ENCODE assay signal across 8 cellular contexts in genomic region chr2:171921970-171922229, GRCh38. TPM values are rescaled to one million over a fixed set of nuclear protein-coding genes. Genes with fewer than 3 reads are reported as not detected.
DNase-seq lines count a peak whose midpoint lies in the region; ATAC-seq, FAIRE-seq and TF ChIP-seq lines count a peak whose summit lies in the region.

No MANE protein-coding gene starts in this region.

- peaks cover 42% of the 10 kb centered on the region for H3K79me2 ChIP-seq in astrocyte (ENCODE audit: insufficient read depth, low read length)

- DNase-seq in heart left ventricle (no peak), left ventricle myocardium superior (no peak), astrocyte (ENCODE audit: low read depth) (no peak), memory B cell (ENCODE audit: low spot score in 2 of 2) (no peak), vagina (ENCODE audit: extremely low spot score in 2 of 2) (no peak), NCI-H2196 (lab: John Stamatoyannopoulos, UW; ENCODE audit: unreplicated experiment) (no peak), GM19240 (ENCODE audit: insufficient read length, low spot score) (no peak)

- H3K9me3 Mint-ChIP-seq in astrocyte (ENCODE audit: unreplicated experiment) (no peaks in the 10 kb centered on the region), memory B cell (no peaks in the 10 kb centered on the region)

- peak overlapping the region; percentile 95 for H3K9ac ChIP-seq in astrocyte (ENCODE audit: low read length)

- H3K4me2 ChIP-seq in astrocyte (ENCODE audit: low read length), result peak overlapping the region; percentile 96

- peaks cover 8% of the 10 kb centered on the region for H3K4me1 Mint-ChIP-seq in astrocyte (ENCODE audit: low read depth, unreplicated experiment)
- H3K4me1 Mint-ChIP-seq in memory B cell, result peaks cover 15% of the 10 kb centered on the region

- peaks cover 0 to 18% (median 15%) of the 10 kb centered on the region in 9 donors for H3K36me3 ChIP-seq in heart left ventricle
- no peaks in the 10 kb centered on the region for H3K36me3 ChIP-seq in astrocyte (ENCODE audit: insufficient read depth, low read length)
- no peaks in the 10 kb centered on the region for H3K36me3 ChIP-seq in vagina

- H4K20me1 ChIP-seq in astrocyte (ENCODE audit: insufficient read depth, low read length), result no peaks in the 10 kb centered on the region

- H3K36me3 Mint-ChIP-seq in astrocyte (ENCODE audit: low read depth, unreplicated experiment) (no peaks in the 10 kb centered on the region), memory B cell (peaks cover 2% of the 10 kb centered on the region)

- no peak for FAIRE-seq in astrocyte (lab: Jason Lieb, UNC)

- no peaks in the 10 kb centered on the region for H3K27me3 Mint-ChIP-seq in astrocyte (ENCODE audit: low read depth, unreplicated experiment)
- no peaks in the 10 kb centered on the region for H3K27me3 Mint-ChIP-seq in memory B cell

- peaks cover 6 to 33% (median 19%) of the 10 kb centered on the region in 12 donors for H3K4me1 ChIP-seq in heart left ventricle
- peaks cover 11% of the 10 kb centered on the region for H3K4me1 ChIP-seq in astrocyte (ENCODE audit: insufficient read depth, low read length)
- peaks cover 16% of the 10 kb centered on the region for H3K4me1 ChIP-seq in vagina

- peak overlapping the region; percentile 92 for H3K4me3 Mint-ChIP-seq in astrocyte (ENCODE audit: unreplicated experiment)
- H3K4me3 Mint-ChIP-seq in memory B cell, result peak overlapping the region; percentile 98

- intact Hi-C loops in heart left ventricle (cut with DNase I) (loop anchor here in 6 of 10 donors (1.0 to 10.0 kb wide), 7 partner anchors 27 to 233 kb away; partner anchors contain the start of genes SLC25A12 (in 3 of the 6), DLX1 (in 2 of the 6) and DLX2 (in 1 of the 6)), left ventricle myocardium superior (cut with micrococcal nuclease) (no loop called here), vagina (cut with DNase I) (no loop called here)

- H3K9me3 ChIP-seq in heart left ventricle (no peaks in the 10 kb centered on the region), astrocyte (ENCODE audit: insufficient read depth, low read depth, low read length) (no peaks in the 10 kb centered on the region), vagina (no peaks in the 10 kb centered on the region)

- peak overlapping the region; percentile 87 for H2AFZ ChIP-seq in astrocyte (ENCODE audit: low read depth, low read length)

- H3K27me3 ChIP-seq in heart left ventricle, result no peaks in the 10 kb centered on the region
- H3K27me3 ChIP-seq in astrocyte (ENCODE audit: insufficient read depth, low read length), result no peaks in the 10 kb centered on the region
- H3K27me3 ChIP-seq in vagina, result no peaks in the 10 kb centered on the region

- H3K27ac ChIP-seq in heart left ventricle, result peak overlapping the region in 11 of 12 donors; percentile 76 to 97 (median 91)
- peak overlapping the region; percentile 92 for H3K27ac ChIP-seq in astrocyte (ENCODE audit: low read depth, low read length)
- H3K27ac ChIP-seq in vagina, result peak overlapping the region; percentile 97

- WGBS in heart left ventricle, 4 donors, result 14 to 16% (median 15%) methylated on average over 5 of the region's 5 CpGs

- no peak for ATAC-seq in heart left ventricle
- no peak for ATAC-seq in left ventricle myocardium superior
- no peak for ATAC-seq in memory B cell (ENCODE audit: low read depth)
- ATAC-seq in HG02642 (IDR thresholded peaks at IDR 0.05; ENCODE audit: poor library complexity, unreplicated experiment), result no peak

- TF ChIP-seq CTCF in heart left ventricle (IDR thresholded peaks at IDR 0.05), result no peak
- no peak for TF ChIP-seq CTCF in astrocyte (IDR thresholded peaks at IDR 0.05; ENCODE audit: insufficient read depth, low read depth, low read length)
- no peak for TF ChIP-seq CTCF in vagina (IDR thresholded peaks at IDR 0.05)

- peak overlapping the region; percentile 71 for H3K27ac Mint-ChIP-seq in astrocyte (ENCODE audit: unreplicated experiment)
- H3K27ac Mint-ChIP-seq in memory B cell, result peak overlapping the region; percentile 94

- peak overlapping the region in 11 of 12 donors; percentile 67 to 99 (median 85) for H3K4me3 ChIP-seq in heart left ventricle
- peak overlapping the region; percentile 97 for H3K4me3 ChIP-seq in astrocyte (ENCODE audit: insufficient read depth, low read depth, low read length)
- H3K4me3 ChIP-seq in vagina, result peak overlapping the region; percentile 83 to 94

- TF ChIP-seq POLR2A in heart left ventricle (IDR thresholded peaks at IDR 0.05) (no peak), vagina (IDR thresholded peaks at IDR 0.05) (no peak)

RNA-seq across cellular contexts. Expression of gene HAT1, which starts 0.4 kb away (rescaled TPM):
- 10 to 100 TPM; 22.2 to 43.1 (median 34.1) TPM for total RNA-seq in heart left ventricle
- 10 to 100 TPM in 1 of 2 donors, 1 to 10 TPM in 1; 9.9 to 60.7 TPM for polyA plus RNA-seq in heart left ventricle
- 35.1 TPM for total RNA-seq in left ventricle myocardium superior
- 28.6 and 29.1 TPM in 2 replicates for total RNA-seq in astrocyte
- total RNA-seq in vagina, result 30.0 TPM

RNA-seq across cellular contexts. Expression of gene SLC25A12, which starts 27.9 kb away (rescaled TPM):
- 100 to 1,000 TPM in 7 of 9 donors, 10 to 100 TPM in 2; 74.8 to 128 (median 120) TPM for total RNA-seq in heart left ventricle
- polyA plus RNA-seq in heart left ventricle, result 10 to 100 TPM; 45.8 to 65.7 TPM
- 134 TPM for total RNA-seq in left ventricle myocardium superior
- total RNA-seq in astrocyte, result 18.1 and 19.7 TPM in 2 replicates
- 26.0 TPM for total RNA-seq in vagina

Comparison
In these comparisons a context has a peak if more than half of its experiments do, and no peak if none do; other contexts are left out.
1. intact Hi-C loops: an anchor here in heart left ventricle (1.0 to 10.0 kb wide); none called in left ventricle myocardium superior and vagina.